25 cellular contexts compared by ENCODE assay signal in genomic region chr6:73968358-73968757, GRCh38.
"Had no signal": no experiment of that assay in that cellular context is flagged by ENCODE, and none has a peak within 500 bp of the region (broad histone marks: within the 10 kb centered on the region; RNA-seq: fewer than 3 reads in every experiment).

No MANE protein-coding gene starts in this region.

- DNase-seq: activated B cell treated with CpG ODN at 0.5 μM for 24 hours; activated CD4-positive, alpha-beta T cell treated with anti-CD3 and anti-CD28 coated beads for 1 hour; activated CD4-positive, alpha-beta T cell treated with anti-CD3 and anti-CD28 coated beads, Interleukin-2, amount 10 ng/mL, durations not matched to agents 24 days and 14 days; activated CD4-positive, alpha-beta T cell treated with anti-CD3 and anti-CD28 coated beads, Interleukin-2, amount 50 U/mL, for 48 hours; activated CD8-positive, alpha-beta memory T cell treated with anti-CD3 and anti-CD28 coated beads, Interleukin-2, amount 10 ng/mL, durations not matched to agents 7 days and 5 days; activated effector memory CD4-positive, alpha-beta T cell treated with anti-CD3 and anti-CD28 coated beads, Interleukin-2, amount 50 U/mL, for 16 hours; activated naive CD4-positive, alpha-beta T cell treated with Interleukin-2 at 50 U/mL for 16 hours; activated T-cell treated with anti-CD3 and anti-CD28 coated beads, Interleukin-2, amount 50 U/mL, for 24 hours; amygdala; Karpas-422; MM.1S; NCI-H1105; NCI-H1436 treated with DMSO at 0.1 percent for 48 hours; NCI-H187; NCI-H2081; NCI-H446 treated with DMSO at 0.1 percent for 48 hours; NCI-H526; NCI-H774; PC-9; SIG-M5; T-cell; T-helper 2 cell; T1000 had no signal

- ATAC-seq: activated CD8-positive, alpha-beta memory T cell treated with anti-CD3 and anti-CD28 coated beads, Interleukin-2, amount 10 ng/mL, durations not matched to agents 7 days and 5 days; activated naive CD4-positive, alpha-beta T cell treated with anti-CD3 and anti-CD28 coated beads, Interleukin-2, amount 50 U/mL, for 72 hours; T-cell had no signal

- H3K4me3 ChIP-seq: PC-9, SK-N-MC had no signal

- H3K27ac ChIP-seq: PC-9, SK-N-MC had no signal

- H3K4me2 ChIP-seq: PC-9 had no signal
